Comparison of ENCODE assay signal across 24 cellular contexts in genomic region chr10:18294633-18295032, GRCh38.
DNase-seq lines count a peak whose midpoint lies in the region; ATAC-seq and TF ChIP-seq lines count a peak whose summit lies in the region.
"Had no signal": no experiment of that assay in that cellular context is flagged by ENCODE, and none has a peak within 500 bp of the region (broad histone marks: within the 10 kb centered on the region; RNA-seq: fewer than 3 reads in every experiment).

No MANE protein-coding gene starts in this region.

- H3K4me1 Mint-ChIP-seq in memory B cell: peaks cover 4% of the 10 kb centered on the region
- H3K4me1 Mint-ChIP-seq: CD4-positive, CD25-positive, alpha-beta regulatory T cell had no signal

- no peaks in the 10 kb centered on the region for H3K27me3 Mint-ChIP-seq in memory B cell

- no peaks in the 10 kb centered on the region for H3K9me3 Mint-ChIP-seq in memory B cell
- H3K9me3 Mint-ChIP-seq: IgD-negative memory B cell had no signal

- no peaks in the 10 kb centered on the region for H3K4me1 ChIP-seq in A673 (ENCODE audit: insufficient read depth, low read length, poor library complexity, severe bottlenecking)
- H3K4me1 ChIP-seq: BLaER1, SJCRH30 had no signal

- H3K27me3 ChIP-seq in A673 (replicated peaks; ENCODE audit: insufficient read depth, low read depth, low read length, poor library complexity): no peaks in the 10 kb centered on the region
- H3K27me3 ChIP-seq: BLaER1, SJCRH30 had no signal

- H3K27ac ChIP-seq in A673 (ENCODE audit: low read depth, low read length, poor library complexity, severe bottlenecking): no peak overlapping the region
- H3K27ac ChIP-seq: BLaER1, PC-9, SJCRH30 had no signal

- POLR2A ChIA-PET in A673 (lab: Charles Lee; ENCODE audit: low non-redundant PET): no interaction called here

- ATAC-seq in GM18868 (IDR thresholded peaks at IDR 0.05; ENCODE audit: unreplicated experiment): peak; percentile 40
- ATAC-seq in HG03520 (IDR thresholded peaks at IDR 0.05; ENCODE audit: unreplicated experiment): peak; percentile 37
- ATAC-seq in memory B cell (ENCODE audit: low read depth): peak; percentile 38
- ATAC-seq in left colon: no peak
- ATAC-seq: SK-N-SH treated with all-trans-retinoic acid at 6 μM for 48 hours had no signal

- H3K4me3 Mint-ChIP-seq in memory B cell: no peak overlapping the region
- H3K4me3 Mint-ChIP-seq: CD4-positive, CD25-positive, alpha-beta regulatory T cell had no signal

- no peaks in the 10 kb centered on the region for H3K36me3 Mint-ChIP-seq in memory B cell
- H3K36me3 Mint-ChIP-seq: CD4-positive, CD25-positive, alpha-beta regulatory T cell; IgD-negative memory B cell had no signal

- H3K9me3 ChIP-seq in A673 (ENCODE audit: low read depth, low read length, poor library complexity, severe bottlenecking): no peaks in the 10 kb centered on the region
- H3K9me3 ChIP-seq: BLaER1, SJCRH30 had no signal

- H3K4me3 ChIP-seq in A673 (ENCODE audit: low read depth, low read length, poor library complexity, severe bottlenecking): no peak overlapping the region
- H3K4me3 ChIP-seq: BLaER1, PC-9, SJCRH30 had no signal

- CTCF ChIA-PET in A673 (lab: Charles Lee): no interaction called here

- intact Hi-C loops in A673 (cut with micrococcal nuclease; ENCODE audit: unreplicated experiment): no loop called here
- intact Hi-C loops in left colon (cut with DNase I, micrococcal nuclease): no loop called here

- no peaks in the 10 kb centered on the region for H3K36me3 ChIP-seq in A673 (ENCODE audit: insufficient read depth, low read length, poor library complexity, severe bottlenecking)
- H3K36me3 ChIP-seq: BLaER1, SJCRH30 had no signal

- DNase-seq in A673 (ENCODE audit: low spot score) (peak; percentile 21), memory B cell (ENCODE audit: low spot score in 2 of 2) (no peak), anterior cingulate cortex (lab: John Stamatoyannopoulos, UW) (no peak), left colon (no peak), GM19238 (ENCODE audit: insufficient read length, low spot score) (no peak), NCI-H1694 treated with DMSO at 0.1 percent for 48 hours (lab: John Stamatoyannopoulos, UW) (no peak)
- DNase-seq: CD4-positive, CD25-positive, alpha-beta regulatory T cell; DMS153; DND-41; HCEC 1CT; NCI-H1048; NCI-H1417; NCI-H187; NCI-H2171; NCI-H226; NCI-H748 treated with DMSO at 0.1 percent for 48 hours; NK-92 treated with Interleukin-12 subunit alpha and Interleukin-12 subunit beta, amount 100 ng/mL, for 24 hours; PC-9; SJCRH30 had no signal

- H3K27ac Mint-ChIP-seq in memory B cell: no peak overlapping the region
- H3K27ac Mint-ChIP-seq: IgD-negative memory B cell had no signal

- BruUV-seq in A673 (replicated peaks; lab: Mats Ljungman, UMichigan): no TSS peak

- no peak for TF ChIP-seq CTCF in A673 (conservative IDR thresholded peaks at IDR 0.05; ENCODE audit: low read depth, low read length)
